In genomic region chr1:52937433-52938065, GRCh38 we compare ENCODE assay signal across 21 cellular contexts. TPM values are rescaled to one million over a fixed set of nuclear protein-coding genes. Genes with fewer than 3 reads are reported as not detected.
DNase-seq lines count a peak whose midpoint lies in the region; ATAC-seq and TF ChIP-seq lines count a peak whose summit lies in the region.
"Had no signal": no experiment of that assay in that cellular context is flagged by ENCODE, and none has a peak within 500 bp of the region (broad histone marks: within the 10 kb centered on the region; RNA-seq: fewer than 3 reads in every experiment).

No MANE protein-coding gene starts in this region.

- no peaks in the 10 kb centered on the region for H4K20me1 ChIP-seq in OCI-LY7 (ENCODE audit: insufficient read depth, low read length)

- POLR2A ChIA-PET in A673 (lab: Charles Lee; ENCODE audit: low non-redundant PET) (interaction anchor here (0.6 kb wide), 1 partner anchor 276 kb away, joined by 4 read pairs; no protein-coding TSS in a partner anchor), OCI-LY7 (lab: Charles Lee) (interaction anchor here (0.8 kb wide), 1 partner anchor 12 kb away, joined by 3 read pairs; no protein-coding TSS in a partner anchor)

- no TSS peak for BruUV-seq in A673 (replicated peaks; lab: Mats Ljungman, UMichigan)
- no TSS peak for BruUV-seq in OCI-LY7 (replicated peaks; lab: Mats Ljungman, UMichigan)

- no peaks in the 10 kb centered on the region for H3K9me2 ChIP-seq in OCI-LY7 (ENCODE audit: insufficient read depth, low read length)

- H3K79me2 ChIP-seq in OCI-LY7 (ENCODE audit: insufficient read depth, low read depth, low read length) = no peaks in the 10 kb centered on the region

- no peaks in the 10 kb centered on the region for H3K27me3 ChIP-seq in A673 (replicated peaks; ENCODE audit: insufficient read depth, low read depth, low read length, poor library complexity)
- H3K27me3 ChIP-seq in gastrocnemius medialis = no peaks in the 10 kb centered on the region

- H3K4me1 ChIP-seq in A673 (ENCODE audit: insufficient read depth, low read length, poor library complexity, severe bottlenecking) (peaks cover 8% of the 10 kb centered on the region), gastrocnemius medialis (peaks cover 15 to 32% of the 10 kb centered on the region in 2 donors), OCI-LY7 (ENCODE audit: insufficient read depth, low read length, poor library complexity, severe bottlenecking) (no peaks in the 10 kb centered on the region)
- H3K4me1 ChIP-seq: A549, Caco-2 had no signal

- H3K27ac ChIP-seq in A673 (ENCODE audit: low read depth, low read length, poor library complexity, severe bottlenecking) = peak overlapping the region; percentile 28
- peak overlapping the region in 3 of 4 donors; percentile 14 to 25 (median 24) for H3K27ac ChIP-seq in gastrocnemius medialis
- no peak overlapping the region for H3K27ac ChIP-seq in OCI-LY7 (ENCODE audit: low read depth, low read length, poor library complexity, severe bottlenecking)
- H3K27ac ChIP-seq: A549 had no signal

- no peak overlapping the region for H3K4me2 ChIP-seq in OCI-LY7 (ENCODE audit: low read length)
- H3K4me2 ChIP-seq: A549, GM23338 had no signal

- TF ChIP-seq POLR2A in gastrocnemius medialis (IDR thresholded peaks at IDR 0.05) = no peak

- no peaks in the 10 kb centered on the region for H3K9me3 ChIP-seq in A673 (ENCODE audit: low read depth, low read length, poor library complexity, severe bottlenecking)
- no peaks in the 10 kb centered on the region for H3K9me3 ChIP-seq in gastrocnemius medialis
- H3K9me3 ChIP-seq in OCI-LY7 (ENCODE audit: low read length) = no peaks in the 10 kb centered on the region
- H3K9me3 ChIP-seq: A549, Caco-2 had no signal

- H2AFZ ChIP-seq in OCI-LY7 (ENCODE audit: low read length) = no peak overlapping the region
- H2AFZ ChIP-seq: GM23338 had no signal

- in situ Hi-C loops in gastrocnemius medialis (cut with MboI; ENCODE audit: low sequenced_read_pairs in 4 of 4) = no loop called here

- ATAC-seq in left lobe of liver (peak; percentile 24), gastrocnemius medialis (peak in 1 of 2 donors; percentile 42)
- ATAC-seq: A549; CD8-positive, alpha-beta T cell; GM12878; GM23338; HCT116 had no signal

- H3K4me3 ChIP-seq in A673 (ENCODE audit: low read depth, low read length, poor library complexity, severe bottlenecking) = no peak overlapping the region
- no peak overlapping the region for H3K4me3 ChIP-seq in gastrocnemius medialis
- H3K4me3 ChIP-seq in OCI-LY7 (ENCODE audit: low read depth, low read length, poor library complexity, severe bottlenecking) = no peak overlapping the region
- H3K4me3 ChIP-seq: A549, GM12878, GM23338 had no signal

- intact Hi-C loops in A673 (cut with micrococcal nuclease; ENCODE audit: unreplicated experiment) (no loop called here), gastrocnemius medialis (cut with DNase I; ENCODE audit: low total_unique reads) (no loop called here), OCI-LY7 (cut with micrococcal nuclease; ENCODE audit: unreplicated experiment) (no loop called here)

- DNase-seq in A673 (ENCODE audit: low spot score) (no peak), EH (ENCODE audit: low read depth) (peak; percentile 31), left lobe of liver (ENCODE audit: low spot score) (no peak), gastrocnemius medialis (no peak), NCI-H1694 (lab: John Stamatoyannopoulos, UW) (no peak), OCI-LY7 (ENCODE audit: low spot score) (no peak), foreskin melanocyte (no peak)
- DNase-seq: 8988T; C1 segment of cervical spinal cord; Caco-2; CD8-positive, alpha-beta T cell; DMS153; DND-41; EL; GDM1; H9; HFFc6 had no signal

- TF ChIP-seq CTCF in A673 (conservative IDR thresholded peaks at IDR 0.05; ENCODE audit: low read depth, low read length) (no peak), gastrocnemius medialis (IDR thresholded peaks at IDR 0.05 in 4 of 5, conservative IDR thresholded peaks at IDR 0.05 in 1 of 5) (no peak), OCI-LY7 (conservative IDR thresholded peaks at IDR 0.05; ENCODE audit: low read length) (no peak)

- H3K36me3 ChIP-seq in A673 (ENCODE audit: insufficient read depth, low read length, poor library complexity, severe bottlenecking) = no peaks in the 10 kb centered on the region
- H3K36me3 ChIP-seq in gastrocnemius medialis = no peaks in the 10 kb centered on the region
- no peaks in the 10 kb centered on the region for H3K36me3 ChIP-seq in OCI-LY7 (ENCODE audit: insufficient read depth, low read length)

- CTCF ChIA-PET in A673 (lab: Charles Lee) = no interaction called here
- CTCF ChIA-PET in OCI-LY7 (lab: Charles Lee; ENCODE audit: unreplicated experiment) = no interaction called here

RNA-seq across cellular contexts. Expression of gene SCP2, which starts 10.5 kb away (rescaled TPM):
- total RNA-seq in A673 (2021) = 73.2 and 83.4 TPM in 2 replicates
- total RNA-seq in left lobe of liver = 796 TPM
- 10 to 100 TPM; 44.6 to 75.4 (median 61.1) TPM for total RNA-seq in gastrocnemius medialis
- total RNA-seq in OCI-LY7 (2014; rRNA removed; shearing (Covaris generic)) = 63.9 and 65.6 TPM in 2 replicates
- total RNA-seq in OCI-LY7 (2022) = 75.5 and 77.1 TPM in 2 replicates

RNA-seq across cellular contexts. Expression of gene ECHDC2, which starts 16.0 kb away (rescaled TPM):
- total RNA-seq in A673 (2021) = 7.4 and 14.6 TPM in 2 replicates
- 966 TPM for total RNA-seq in left lobe of liver
- total RNA-seq in gastrocnemius medialis = 10 to 100 TPM; 15.9 to 49.4 (median 28.2) TPM
- not detected in 2 replicates for total RNA-seq in OCI-LY7 (2014; rRNA removed; shearing (Covaris generic))
- total RNA-seq in OCI-LY7 (2022) = not detected in 2 replicates

Comparison
In these comparisons a context has a peak if more than half of its experiments do, and no peak if none do; other contexts are left out.
1. RNA of gene ECHDC2, which starts 16.0 kb away (total RNA-seq): 966 TPM in left lobe of liver (single experiment); 15.9 to 49.4 TPM in gastrocnemius medialis, 7.4 to 14.6 TPM in A673 and not detected in OCI-LY7; every median in the first group is over 10 times any median in the second.